ENCODE assay signal across 13 cellular contexts in the genomic region with DNA sequence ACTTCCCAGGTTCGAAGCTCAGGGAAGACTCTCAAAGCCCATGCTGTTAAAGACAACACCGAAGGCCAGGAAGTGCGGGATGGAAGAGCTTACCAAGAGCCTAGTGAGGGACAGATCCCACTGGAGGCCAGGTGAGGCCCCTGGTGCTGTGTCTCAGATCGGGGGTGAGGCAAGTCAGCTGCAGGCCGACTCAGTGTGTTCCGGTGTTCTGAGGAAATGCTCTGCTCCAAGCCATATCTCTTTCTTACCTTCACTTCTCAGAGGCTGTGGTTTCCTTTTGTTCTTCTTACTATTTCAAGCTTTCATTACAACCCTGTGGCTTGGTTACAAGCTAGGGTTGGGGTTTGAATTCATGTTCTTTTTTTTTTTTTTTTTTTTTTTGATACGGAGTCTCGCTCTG.
A peak's percentile ranks its signal among the peaks of the same experiment; 100 is the strongest.
DNase-seq lines count a peak whose midpoint lies in the region; ATAC-seq and TF ChIP-seq lines count a peak whose summit lies in the region.
"Had no signal": no experiment of that assay in that cellular context is flagged by ENCODE, and none has a peak within 500 bp of the region (broad histone marks: within the 10 kb centered on the region; RNA-seq: fewer than 3 reads in every experiment).

No MANE protein-coding gene starts in this region.

- peak in 1 of 2 donors; percentile 60 for ATAC-seq in CD4-positive, CD25-positive, alpha-beta regulatory T cell (ENCODE audit: low read depth in 2 of 2)
- peak; percentile 70 for ATAC-seq in activated T-helper 17 cell treated with anti-CD3 and anti-CD28 coated beads, Interleukin-2, amount 50 U/mL, for 72 hours (replicated peaks)
- no peak for ATAC-seq in right lobe of liver
- no peak for ATAC-seq in GM21381 (IDR thresholded peaks at IDR 0.05; ENCODE audit: unreplicated experiment)
- ATAC-seq: HCT116 had no signal

- H3K4me1 ChIP-seq in CD4-positive, CD25-positive, alpha-beta regulatory T cell (ENCODE audit: control insufficient read depth, insufficient read depth, low read length, poor library complexity, severe bottlenecking), result no peaks in the 10 kb centered on the region
- H3K4me1 ChIP-seq in right lobe of liver, result no peaks in the 10 kb centered on the region

- no peak for TF ChIP-seq POLR2A in right lobe of liver (IDR thresholded peaks at IDR 0.05)

- H3K27ac ChIP-seq in CD4-positive, CD25-positive, alpha-beta regulatory T cell (ENCODE audit: insufficient read depth, low read length, poor library complexity, severe bottlenecking), result no peak overlapping the region
- H3K27ac ChIP-seq in right lobe of liver, result no peak overlapping the region
- H3K27ac ChIP-seq: WERI-Rb-1 had no signal

- peak in 2 of 3 donors; percentile 2 to 47 for DNase-seq in CD4-positive, CD25-positive, alpha-beta regulatory T cell
- DNase-seq in activated CD4-positive, alpha-beta T cell treated with anti-CD3 and anti-CD28 coated beads, Interleukin-2, amount 10 ng/mL, durations not matched to agents 24 days and 14 days, result peak; percentile 76
- DNase-seq in stimulated activated CD4-positive, alpha-beta T cell treated with anti-CD3 and anti-CD28 coated beads, Interleukin-15, amount 100 ng/mL, for 24 hours, result peak; percentile 46
- DNase-seq in midbrain (lab: John Stamatoyannopoulos, UW) (no peak), right lobe of liver (no peak), NOMO-1 treated with DMSO at 0.1 percent for 48 hours (lab: John Stamatoyannopoulos, UW; ENCODE audit: unreplicated experiment) (no peak)
- DNase-seq: head of caudate nucleus, mammary epithelial cell, NCI-H774, WERI-Rb-1 had no signal

- WGBS in right lobe of liver (ENCODE audit: insufficient coverage, low coverage, low lambda C conversion rate, missing lambda C conversion rate), result 82% methylated on average over 5 of the region's 8 CpGs

- no peak for TF ChIP-seq CTCF in right lobe of liver (IDR thresholded peaks at IDR 0.05)

- intact Hi-C loops in activated CD4-positive, alpha-beta T cell treated with anti-CD3 and anti-CD28 coated beads, Interleukin-2, amount 10 ng/mL, durations not matched to agents 24 days and 14 days (cut with micrococcal nuclease), result loop anchor here (10.0 kb wide), 2 partner anchors 769 to 909 kb away; no protein-coding TSS in a partner anchor
- intact Hi-C loops in right lobe of liver (cut with DNase I), result no loop called here

- no peak overlapping the region for H3K4me3 ChIP-seq in CD4-positive, CD25-positive, alpha-beta regulatory T cell (ENCODE audit: low read depth, low read length)
- no peak overlapping the region for H3K4me3 ChIP-seq in right lobe of liver

- H3K4me3 Mint-ChIP-seq in CD4-positive, CD25-positive, alpha-beta regulatory T cell, result peak overlapping the region in 1 of 4 donors; percentile 7
- peak overlapping the region; percentile 6 for H3K4me3 Mint-ChIP-seq in activated CD4-positive, alpha-beta T cell treated with anti-CD3 and anti-CD28 coated beads, Interleukin-2, amount 10 ng/mL, durations not matched to agents 24 days and 14 days
- peak overlapping the region; percentile 29 for H3K4me3 Mint-ChIP-seq in activated T-helper 17 cell treated with anti-CD3 and anti-CD28 coated beads, Interleukin-2, amount 50 U/mL, for 72 hours

- no peaks in the 10 kb centered on the region for H3K36me3 ChIP-seq in CD4-positive, CD25-positive, alpha-beta regulatory T cell (ENCODE audit: control insufficient read depth, insufficient read depth, low read length)
- H3K36me3 ChIP-seq in right lobe of liver, result no peaks in the 10 kb centered on the region
- H3K36me3 ChIP-seq: WERI-Rb-1 had no signal

- H3K27ac Mint-ChIP-seq in CD4-positive, CD25-positive, alpha-beta regulatory T cell, result peak overlapping the region in 1 of 3 donors; percentile 5
- peak overlapping the region; percentile 59 for H3K27ac Mint-ChIP-seq in activated CD4-positive, alpha-beta T cell treated with anti-CD3 and anti-CD28 coated beads, Interleukin-2, amount 10 ng/mL, durations not matched to agents 24 days and 14 days
- H3K27ac Mint-ChIP-seq in activated T-helper 17 cell treated with anti-CD3 and anti-CD28 coated beads, Interleukin-2, amount 50 U/mL, for 72 hours, result peak overlapping the region; percentile 24

- peaks cover 0 to 5% (median 0%) of the 10 kb centered on the region in 4 donors for H3K4me1 Mint-ChIP-seq in CD4-positive, CD25-positive, alpha-beta regulatory T cell
- H3K4me1 Mint-ChIP-seq in activated CD4-positive, alpha-beta T cell treated with anti-CD3 and anti-CD28 coated beads, Interleukin-2, amount 10 ng/mL, durations not matched to agents 24 days and 14 days, result peaks cover 20% of the 10 kb centered on the region
- H3K4me1 Mint-ChIP-seq in activated T-helper 17 cell treated with anti-CD3 and anti-CD28 coated beads, Interleukin-2, amount 50 U/mL, for 72 hours, result peaks cover 21% of the 10 kb centered on the region

- H3K27me3 Mint-ChIP-seq in CD4-positive, CD25-positive, alpha-beta regulatory T cell, result peaks cover 12% of the 10 kb centered on the region
- H3K27me3 Mint-ChIP-seq in activated CD4-positive, alpha-beta T cell treated with anti-CD3 and anti-CD28 coated beads, Interleukin-2, amount 10 ng/mL, durations not matched to agents 24 days and 14 days, result peaks cover 2% of the 10 kb centered on the region
- H3K27me3 Mint-ChIP-seq in activated T-helper 17 cell treated with anti-CD3 and anti-CD28 coated beads, Interleukin-2, amount 50 U/mL, for 72 hours, result no peaks in the 10 kb centered on the region

- no peaks in the 10 kb centered on the region for H3K9me3 Mint-ChIP-seq in CD4-positive, CD25-positive, alpha-beta regulatory T cell
- no peaks in the 10 kb centered on the region for H3K9me3 Mint-ChIP-seq in activated CD4-positive, alpha-beta T cell treated with anti-CD3 and anti-CD28 coated beads, Interleukin-2, amount 10 ng/mL, durations not matched to agents 24 days and 14 days
- H3K9me3 Mint-ChIP-seq in activated T-helper 17 cell treated with anti-CD3 and anti-CD28 coated beads, Interleukin-2, amount 50 U/mL, for 72 hours, result no peaks in the 10 kb centered on the region

- peaks cover 4% of the 10 kb centered on the region for H3K27me3 ChIP-seq in CD4-positive, CD25-positive, alpha-beta regulatory T cell (ENCODE audit: control insufficient read depth, insufficient read depth, low read length)
- no peaks in the 10 kb centered on the region for H3K27me3 ChIP-seq in right lobe of liver

- no peaks in the 10 kb centered on the region for H3K9me3 ChIP-seq in CD4-positive, CD25-positive, alpha-beta regulatory T cell (ENCODE audit: control insufficient read depth in 2 of 2, low read length in 2 of 2)
- H3K9me3 ChIP-seq in right lobe of liver, result no peaks in the 10 kb centered on the region

- H3K36me3 Mint-ChIP-seq in CD4-positive, CD25-positive, alpha-beta regulatory T cell, result no peaks in the 10 kb centered on the region
- H3K36me3 Mint-ChIP-seq in activated CD4-positive, alpha-beta T cell treated with anti-CD3 and anti-CD28 coated beads, Interleukin-2, amount 10 ng/mL, durations not matched to agents 24 days and 14 days (ENCODE audit: low read depth), result no peaks in the 10 kb centered on the region
- no peaks in the 10 kb centered on the region for H3K36me3 Mint-ChIP-seq in activated T-helper 17 cell treated with anti-CD3 and anti-CD28 coated beads, Interleukin-2, amount 50 U/mL, for 72 hours (ENCODE audit: low read depth)

Comparison
In these comparisons a context has a peak if more than half of its experiments do, and no peak if none do; other contexts are left out.
1. DNase-seq: peak in CD4-positive, CD25-positive, alpha-beta regulatory T cell (2 of 3), activated CD4-positive, alpha-beta T cell treated with anti-CD3 and anti-CD28 coated beads, Interleukin-2, amount 10 ng/mL, durations not matched to agents 24 days and 14 days (single experiment) and stimulated activated CD4-positive, alpha-beta T cell treated with anti-CD3 and anti-CD28 coated beads, Interleukin-15, amount 100 ng/mL, for 24 hours (single experiment); none in midbrain (single experiment), right lobe of liver (0 of 3) and NOMO-1 treated with DMSO at 0.1 percent for 48 hours (single experiment).